Comparison of ENCODE assay signal across 11 cellular contexts in genomic region chr4:72418458-72418857, GRCh38.
DNase-seq lines count a peak whose midpoint lies in the region; ATAC-seq and TF ChIP-seq lines count a peak whose summit lies in the region.
"Had no signal": no experiment of that assay in that cellular context is flagged by ENCODE, and none has a peak within 500 bp of the region (broad histone marks: within the 10 kb centered on the region; RNA-seq: fewer than 3 reads in every experiment).

No MANE protein-coding gene starts in this region.

- POLR2A ChIA-PET in SK-N-SH (lab: Yijun Ruan, JAX), result no interaction called here
- POLR2A ChIA-PET in T-cell (lab: Charles Lee), result no interaction called here

- no peaks in the 10 kb centered on the region for H4K20me1 ChIP-seq in SK-N-SH (ENCODE audit: insufficient read depth)
- H4K20me1 ChIP-seq: BLaER1 had no signal

- H3F3A ChIP-seq in SK-N-SH (replicated peaks; ENCODE audit: insufficient read depth), result peaks cover 8% of the 10 kb centered on the region

- WGBS in SK-N-SH (ENCODE audit: low lambda C conversion rate), result 6% methylated on average over 2 of the region's 2 CpGs

- H3K4me2 ChIP-seq in SK-N-SH, result peak overlapping the region; percentile 11
- H3K4me2 ChIP-seq: BLaER1 had no signal

- H3K36me3 Mint-ChIP-seq in T-cell, result no peaks in the 10 kb centered on the region

- H3K4me1 Mint-ChIP-seq in T-cell, result no peaks in the 10 kb centered on the region

- H3K36me3 ChIP-seq in right atrium auricular region (no peaks in the 10 kb centered on the region), SK-N-SH (replicated peaks in 1 of 2; ENCODE audit: control insufficient read depth in 1 of 2, insufficient read depth in 2 of 2, low read length in 1 of 2) (no peaks in the 10 kb centered on the region)
- H3K36me3 ChIP-seq: BLaER1 had no signal

- H3K79me2 ChIP-seq in SK-N-SH (ENCODE audit: insufficient read depth), result no peaks in the 10 kb centered on the region; the same call in 1 of the 2 replicates

- H3K27ac Mint-ChIP-seq in T-cell, result no peak overlapping the region

- H3K27me3 ChIP-seq in right atrium auricular region, result no peaks in the 10 kb centered on the region
- H3K27me3 ChIP-seq in SK-N-SH (ENCODE audit: insufficient read depth), result no peaks in the 10 kb centered on the region
- H3K27me3 ChIP-seq: BLaER1 had no signal

- TF ChIP-seq EP300 in SK-N-SH (IDR thresholded peaks at IDR 0.05; ENCODE audit: borderline replicate concordance in 1 of 2, low read depth in 1 of 2, low read length in 1 of 2), result peak; percentile 86 to 91; a peak in 3 of 4 replicates

- no peak overlapping the region for H2AFZ ChIP-seq in SK-N-SH (ENCODE audit: low read depth)

- intact Hi-C loops in Right ventricle myocardium superior (cut with DNase I), result no loop called here

- H3K4me1 ChIP-seq in right atrium auricular region, result peaks cover 0 to 12% of the 10 kb centered on the region in 2 donors
- peaks cover 5 to 33% of the 10 kb centered on the region in 2 experiments; a peak in 3 of 4 replicates for H3K4me1 ChIP-seq in SK-N-SH (ENCODE audit: control insufficient read depth in 1 of 2, insufficient read depth in 2 of 2, low read depth in 1 of 2, low read length in 1 of 2)
- H3K4me1 ChIP-seq: BLaER1 had no signal

- H3K27ac ChIP-seq in right atrium auricular region, result no peak overlapping the region
- peak overlapping the region; percentile 74 to 99 for H3K27ac ChIP-seq in SK-N-SH (ENCODE audit: low read depth in 2 of 2, low read length in 1 of 2)
- H3K27ac ChIP-seq: BLaER1 had no signal

- H3K9me3 ChIP-seq in right atrium auricular region (no peaks in the 10 kb centered on the region), SK-N-SH (no peaks in the 10 kb centered on the region)
- H3K9me3 ChIP-seq: BLaER1 had no signal

- CTCF ChIA-PET in SK-N-SH (lab: Yijun Ruan, JAX), result interaction anchor here (1.7 kb wide), 1 partner anchor 92 kb away, joined by 6 read pairs; no protein-coding TSS in a partner anchor
- CTCF ChIA-PET in T-cell (lab: Charles Lee), result no interaction called here

- peak; percentile 19; the same call in 1 of the 2 replicates for TF ChIP-seq RAD21 in SK-N-SH (IDR thresholded peaks at IDR 0.05; ENCODE audit: low read length)

- H3K9me2 ChIP-seq in SK-N-SH, result no peaks in the 10 kb centered on the region

- DNase-seq in Right ventricle myocardium superior (peak; percentile 63), right atrium auricular region (ENCODE audit: low spot score) (no peak), SK-N-SH (peak; percentile 58), foreskin fibroblast (peak; percentile 64 to 90), T-cell (no peak), AML-193 (lab: John Stamatoyannopoulos, UW) (no peak), NAMALWA (ENCODE audit: low spot score) (no peak)
- DNase-seq: activated CD4-positive, CD25-positive, alpha-beta regulatory T cell; cortex of kidney had no signal

- H3K9ac ChIP-seq in SK-N-SH, result no peak overlapping the region
- H3K9ac ChIP-seq: BLaER1 had no signal

- H3K4me3 Mint-ChIP-seq in T-cell, result no peak overlapping the region

- ATAC-seq in Right ventricle myocardium superior (ENCODE audit: poor library complexity) (peak; percentile 61), HG03097 (IDR thresholded peaks at IDR 0.05; ENCODE audit: low FRiP score, unreplicated experiment) (no peak), T-cell (replicated peaks in 1 of 4) (no peak)

- H3K27me3 Mint-ChIP-seq in T-cell, result no peaks in the 10 kb centered on the region

- TF ChIP-seq CTCF in right atrium auricular region (IDR thresholded peaks at IDR 0.05), result no peak
- TF ChIP-seq CTCF in SK-N-SH (IDR thresholded peaks at IDR 0.05), result no peak
- no peak for TF ChIP-seq CTCF in foreskin fibroblast (IDR thresholded peaks at IDR 0.05; ENCODE audit: low read depth, low read length)

- no peak overlapping the region for H3K4me3 ChIP-seq in right atrium auricular region
- no peak overlapping the region for H3K4me3 ChIP-seq in SK-N-SH (ENCODE audit: low read depth in 2 of 2, low read length in 1 of 2)
- H3K4me3 ChIP-seq in foreskin fibroblast (ENCODE audit: low read depth in 1 of 2, low read length in 2 of 2), result no peak overlapping the region
- H3K4me3 ChIP-seq: BLaER1 had no signal

- H3K9me3 Mint-ChIP-seq in T-cell, result peaks cover 0 to 3% (median 0%) of the 10 kb centered on the region in 3 donors

TF ChIP-seq in SK-N-SH, 30 proteins besides CTCF, POLR2A, EP300 and RAD21 (continues in another document):
- TF ChIP-seq REST (IDR thresholded peaks at IDR 0.05; ENCODE audit: low read depth, low read length), result 0 out of 2 replicates have a peak, but pooled peaks have one; percentile 16
- no peak for TF ChIP-seq TAF1 (IDR thresholded peaks at IDR 0.05; ENCODE audit: borderline replicate concordance, low read depth, low read length)
- TF ChIP-seq FOXM1 (IDR thresholded peaks at IDR 0.05; ENCODE audit: low read depth), result peak; percentile 93
- TF ChIP-seq RCOR1 (IDR thresholded peaks at IDR 0.05; ENCODE audit: low read length), result peak; percentile 77
- TF ChIP-seq NRF1 (IDR thresholded peaks at IDR 0.05; ENCODE audit: low read depth, low read length), result no peak
- TF ChIP-seq MEF2A (IDR thresholded peaks at IDR 0.05; ENCODE audit: borderline replicate concordance, low read depth), result 0 out of 2 replicates have a peak, but pooled peaks have one; percentile 55
- TF ChIP-seq FOXJ3 (CRISPR knock-in tag; IDR thresholded peaks at IDR 0.05), result 0 out of 2 replicates have a peak, but pooled peaks have one; percentile 31
- TF ChIP-seq TEAD4 (IDR thresholded peaks at IDR 0.05; ENCODE audit: borderline replicate concordance, insufficient read depth), result peak; percentile 85
- peak; percentile 68 for TF ChIP-seq JUND (IDR thresholded peaks at IDR 0.05)
- TF ChIP-seq, protein P1, sequence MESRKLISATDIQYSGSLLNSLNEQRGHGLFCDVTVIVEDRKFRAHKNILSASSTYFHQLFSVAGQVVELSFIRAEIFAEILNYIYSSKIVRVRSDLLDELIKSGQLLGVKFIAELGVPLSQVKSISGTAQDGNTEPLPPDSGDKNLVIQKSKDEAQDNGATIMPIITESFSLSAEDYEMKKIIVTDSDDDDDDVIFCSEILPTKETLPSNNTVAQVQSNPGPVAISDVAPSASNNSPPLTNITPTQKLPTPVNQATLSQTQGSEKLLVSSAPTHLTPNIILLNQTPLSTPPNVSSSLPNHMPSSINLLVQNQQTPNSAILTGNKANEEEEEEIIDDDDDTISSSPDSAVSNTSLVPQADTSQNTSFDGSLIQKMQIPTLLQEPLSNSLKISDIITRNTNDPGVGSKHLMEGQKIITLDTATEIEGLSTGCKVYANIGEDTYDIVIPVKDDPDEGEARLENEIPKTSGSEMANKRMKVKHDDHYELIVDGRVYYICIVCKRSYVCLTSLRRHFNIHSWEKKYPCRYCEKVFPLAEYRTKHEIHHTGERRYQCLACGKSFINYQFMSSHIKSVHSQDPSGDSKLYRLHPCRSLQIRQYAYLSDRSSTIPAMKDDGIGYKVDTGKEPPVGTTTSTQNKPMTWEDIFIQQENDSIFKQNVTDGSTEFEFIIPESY (IDR thresholded peaks at IDR 0.05; ENCODE audit: borderline replicate concordance, low read depth), result 0 out of 2 replicates have a peak, but pooled peaks have one; percentile 64
- TF ChIP-seq MXI1 (IDR thresholded peaks at IDR 0.05; ENCODE audit: low read depth, low read length), result peak; percentile 81
- TF ChIP-seq RFX5 (IDR thresholded peaks at IDR 0.05; ENCODE audit: low read length), result 0 out of 2 replicates have a peak, but pooled peaks have one; percentile 20
- TF ChIP-seq, protein P2, sequence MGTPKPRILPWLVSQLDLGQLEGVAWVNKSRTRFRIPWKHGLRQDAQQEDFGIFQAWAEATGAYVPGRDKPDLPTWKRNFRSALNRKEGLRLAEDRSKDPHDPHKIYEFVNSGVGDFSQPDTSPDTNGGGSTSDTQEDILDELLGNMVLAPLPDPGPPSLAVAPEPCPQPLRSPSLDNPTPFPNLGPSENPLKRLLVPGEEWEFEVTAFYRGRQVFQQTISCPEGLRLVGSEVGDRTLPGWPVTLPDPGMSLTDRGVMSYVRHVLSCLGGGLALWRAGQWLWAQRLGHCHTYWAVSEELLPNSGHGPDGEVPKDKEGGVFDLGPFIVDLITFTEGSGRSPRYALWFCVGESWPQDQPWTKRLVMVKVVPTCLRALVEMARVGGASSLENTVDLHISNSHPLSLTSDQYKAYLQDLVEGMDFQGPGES (IDR thresholded peaks at IDR 0.05; ENCODE audit: low read depth, low read length), result no peak
- peak; percentile 91 for TF ChIP-seq TCF12 (IDR thresholded peaks at IDR 0.05)
- peak; percentile 92 for TF ChIP-seq PBX3 (IDR thresholded peaks at IDR 0.05)

Comparison
In these comparisons a context has a peak if more than half of its experiments do, and no peak if none do; other contexts are left out.
1. DNase-seq: peak in Right ventricle myocardium superior (single experiment), SK-N-SH (single experiment) and foreskin fibroblast (2 of 2); none in right atrium auricular region (single experiment), T-cell (0 of 34), AML-193 (0 of 2) and NAMALWA (single experiment).
2. H3K27ac ChIP-seq: peak in SK-N-SH (2 of 2); none in right atrium auricular region (0 of 2).